In the genomic region with DNA sequence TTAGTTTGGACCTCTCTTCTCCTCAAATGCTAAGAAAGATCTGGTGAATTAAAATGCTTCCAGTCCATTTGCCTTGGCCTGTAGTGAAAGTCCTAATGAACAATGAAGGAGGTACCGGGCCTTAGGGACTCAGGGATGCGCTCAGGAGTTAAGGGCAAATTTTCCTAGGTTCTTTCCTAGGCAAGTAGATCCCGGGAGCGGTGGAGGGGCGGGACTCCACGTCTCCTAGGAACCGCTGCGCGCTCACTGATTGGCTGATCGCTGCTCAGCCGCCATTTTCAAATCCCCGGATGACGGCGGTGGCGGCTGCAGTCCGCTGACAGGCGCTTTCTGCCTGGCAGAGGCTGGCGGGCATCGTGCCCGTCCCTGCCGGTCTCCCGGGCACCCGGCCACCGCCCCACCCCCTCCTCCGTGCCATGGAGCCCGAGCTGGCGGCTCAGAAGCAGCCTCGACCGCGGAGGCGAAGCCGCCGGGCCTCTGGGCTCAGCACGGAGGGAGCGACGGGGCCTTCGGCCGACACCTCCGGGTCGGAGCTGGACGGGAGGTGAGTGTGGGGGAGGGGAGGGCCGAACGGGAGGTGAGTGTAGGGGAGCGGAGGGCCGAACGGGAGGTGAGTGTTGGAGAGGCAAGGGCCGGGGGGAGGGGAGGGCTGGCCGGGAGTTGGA, we compare ENCODE assay signal across 1 cellular context.
TF ChIP-seq lines count a peak whose summit lies in the region.

A gene with protein sequence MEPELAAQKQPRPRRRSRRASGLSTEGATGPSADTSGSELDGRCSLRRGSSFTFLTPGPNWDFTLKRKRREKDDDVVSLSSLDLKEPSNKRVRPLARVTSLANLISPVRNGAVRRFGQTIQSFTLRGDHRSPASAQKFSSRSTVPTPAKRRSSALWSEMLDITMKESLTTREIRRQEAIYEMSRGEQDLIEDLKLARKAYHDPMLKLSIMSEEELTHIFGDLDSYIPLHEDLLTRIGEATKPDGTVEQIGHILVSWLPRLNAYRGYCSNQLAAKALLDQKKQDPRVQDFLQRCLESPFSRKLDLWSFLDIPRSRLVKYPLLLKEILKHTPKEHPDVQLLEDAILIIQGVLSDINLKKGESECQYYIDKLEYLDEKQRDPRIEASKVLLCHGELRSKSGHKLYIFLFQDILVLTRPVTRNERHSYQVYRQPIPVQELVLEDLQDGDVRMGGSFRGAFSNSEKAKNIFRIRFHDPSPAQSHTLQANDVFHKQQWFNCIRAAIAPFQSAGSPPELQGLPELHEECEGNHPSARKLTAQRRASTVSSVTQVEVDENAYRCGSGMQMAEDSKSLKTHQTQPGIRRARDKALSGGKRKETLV (plus strand): TSS at position 281 of the 665 bp plus-strand sequence. CDS start 136 bp downstream, at position 417.

TF ChIP-seq in neural cell, 6 proteins besides CTCF, POLR2A, EP300 and RAD21 (continued from another document):
- TF ChIP-seq, protein P1, sequence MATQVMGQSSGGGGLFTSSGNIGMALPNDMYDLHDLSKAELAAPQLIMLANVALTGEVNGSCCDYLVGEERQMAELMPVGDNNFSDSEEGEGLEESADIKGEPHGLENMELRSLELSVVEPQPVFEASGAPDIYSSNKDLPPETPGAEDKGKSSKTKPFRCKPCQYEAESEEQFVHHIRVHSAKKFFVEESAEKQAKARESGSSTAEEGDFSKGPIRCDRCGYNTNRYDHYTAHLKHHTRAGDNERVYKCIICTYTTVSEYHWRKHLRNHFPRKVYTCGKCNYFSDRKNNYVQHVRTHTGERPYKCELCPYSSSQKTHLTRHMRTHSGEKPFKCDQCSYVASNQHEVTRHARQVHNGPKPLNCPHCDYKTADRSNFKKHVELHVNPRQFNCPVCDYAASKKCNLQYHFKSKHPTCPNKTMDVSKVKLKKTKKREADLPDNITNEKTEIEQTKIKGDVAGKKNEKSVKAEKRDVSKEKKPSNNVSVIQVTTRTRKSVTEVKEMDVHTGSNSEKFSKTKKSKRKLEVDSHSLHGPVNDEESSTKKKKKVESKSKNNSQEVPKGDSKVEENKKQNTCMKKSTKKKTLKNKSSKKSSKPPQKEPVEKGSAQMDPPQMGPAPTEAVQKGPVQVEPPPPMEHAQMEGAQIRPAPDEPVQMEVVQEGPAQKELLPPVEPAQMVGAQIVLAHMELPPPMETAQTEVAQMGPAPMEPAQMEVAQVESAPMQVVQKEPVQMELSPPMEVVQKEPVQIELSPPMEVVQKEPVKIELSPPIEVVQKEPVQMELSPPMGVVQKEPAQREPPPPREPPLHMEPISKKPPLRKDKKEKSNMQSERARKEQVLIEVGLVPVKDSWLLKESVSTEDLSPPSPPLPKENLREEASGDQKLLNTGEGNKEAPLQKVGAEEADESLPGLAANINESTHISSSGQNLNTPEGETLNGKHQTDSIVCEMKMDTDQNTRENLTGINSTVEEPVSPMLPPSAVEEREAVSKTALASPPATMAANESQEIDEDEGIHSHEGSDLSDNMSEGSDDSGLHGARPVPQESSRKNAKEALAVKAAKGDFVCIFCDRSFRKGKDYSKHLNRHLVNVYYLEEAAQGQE (IDR thresholded peaks at IDR 0.05; ENCODE audit: borderline replicate concordance) = peak; percentile 55
- no peak for TF ChIP-seq EZH2 (IDR thresholded peaks at IDR 0.05; ENCODE audit: borderline replicate concordance, insufficient read depth, low read length, poor library complexity, severe bottlenecking)
- no peak for TF ChIP-seq TAF1 (IDR thresholded peaks at IDR 0.05; ENCODE audit: low read depth)
TF ChIP-seq in neural cell: peak in this region for 4.
